Comparison of ENCODE assay signal across 8 cellular contexts in genomic region chr7:74094224-74095095, GRCh38.
DNase-seq lines count a peak whose midpoint lies in the region.

No MANE protein-coding gene starts in this region.

- no peak overlapping the region for H3K4me3 ChIP-seq in mucosa of stomach (ENCODE audit: low read length)

- DNase-seq in GM03348 (ENCODE audit: low spot score) = peak; percentile 94
- DNase-seq in HCEC 1CT = peak; percentile 93
- peak; percentile 78 for DNase-seq in NCI-H2196 (lab: John Stamatoyannopoulos, UW; ENCODE audit: unreplicated experiment)
- DNase-seq in activated CD8-positive, alpha-beta memory T cell treated with anti-CD3 and anti-CD28 coated beads for 48 hours (ENCODE audit: low read depth in 2 of 3, low spot score in 2 of 3) = peak; percentile 55 to 71 (median 57)
- DNase-seq in epidermal melanocyte (ENCODE audit: insufficient read length, low spot score) = peak; percentile 79
- DNase-seq in stimulated activated CD8-positive, alpha-beta memory T cell treated with anti-CD3 and anti-CD28 coated beads, Interleukin-4, amount 100 ng/mL, for 48 hours = peak; percentile 87
- DNase-seq in HuH-7 (ENCODE audit: low spot score) = no peak

- peaks cover 14% of the 10 kb centered on the region for H3K4me1 ChIP-seq in mucosa of stomach (ENCODE audit: control insufficient read depth, insufficient read depth, low read length)

- no peaks in the 10 kb centered on the region for H3K27me3 ChIP-seq in mucosa of stomach (ENCODE audit: control insufficient read depth, insufficient read depth, low read length)

- H3K36me3 ChIP-seq in mucosa of stomach (ENCODE audit: control insufficient read depth, insufficient read depth, low read length) = no peaks in the 10 kb centered on the region

- peak overlapping the region; percentile 25 for H3K9ac ChIP-seq in mucosa of stomach (ENCODE audit: low read length)

- H3K9me3 ChIP-seq in mucosa of stomach (ENCODE audit: control insufficient read depth, low read length) = no peaks in the 10 kb centered on the region
